2 cellular contexts compared by ENCODE assay signal in the genomic region with DNA sequence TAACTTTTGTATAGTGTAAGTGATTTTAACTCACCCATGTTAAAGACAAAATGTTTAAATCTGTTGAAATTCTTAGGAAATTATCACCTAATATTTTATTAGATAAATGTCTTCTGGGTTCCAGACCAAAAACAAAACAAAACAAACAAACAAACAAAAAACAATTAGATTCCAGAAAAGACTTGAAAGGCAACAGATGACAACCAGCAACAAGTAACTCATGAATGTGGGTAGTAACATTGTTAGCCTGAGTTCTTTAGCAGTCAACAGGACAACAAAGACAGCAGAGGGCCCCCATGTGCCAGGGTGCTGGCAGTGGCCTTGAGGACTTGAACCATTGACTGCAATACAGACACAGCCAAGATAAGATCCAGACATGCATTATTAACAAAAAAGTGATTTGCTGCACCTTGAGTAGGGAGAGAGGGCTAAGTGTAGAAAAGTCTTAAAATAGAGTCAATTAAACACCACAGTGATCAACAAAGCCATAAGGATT.
TF ChIP-seq lines count a peak whose summit lies in the region.

No MANE protein-coding gene starts in this region.

TF ChIP-seq in GM23338, 12 proteins besides CTCF, POLR2A, EP300 and RAD21 (continues in another document):
- TF ChIP-seq REST (IDR thresholded peaks at IDR 0.05; ENCODE audit: unreplicated experiment): no peak
- no peak for TF ChIP-seq POLR2AphosphoS5 (IDR thresholded peaks at IDR 0.05; ENCODE audit: low read depth)
- TF ChIP-seq ZNF462 (CRISPR knock-in tag; IDR thresholded peaks at IDR 0.05): no peak
- TF ChIP-seq JUNB (IDR thresholded peaks at IDR 0.05; ENCODE audit: unreplicated experiment): no peak
- TF ChIP-seq EZH2phosphoT487 (IDR thresholded peaks at IDR 0.05; ENCODE audit: unreplicated experiment): no peak
- no peak for TF ChIP-seq EZH2 (IDR thresholded peaks at IDR 0.05; ENCODE audit: low read depth, unreplicated experiment)
- TF ChIP-seq ETS1 (IDR thresholded peaks at IDR 0.05): no peak
- no peak for TF ChIP-seq STAT1 (IDR thresholded peaks at IDR 0.05; ENCODE audit: unreplicated experiment)
- TF ChIP-seq NANOG (IDR thresholded peaks at IDR 0.05; ENCODE audit: borderline replicate concordance): no peak

TF ChIP-seq in K562, 482 proteins besides CTCF, POLR2A, EP300 and RAD21:
- TF ChIP-seq FOXK2 (conservative IDR thresholded peaks at IDR 0.05 in 1 of 2, IDR thresholded peaks at IDR 0.05 in 1 of 2; ENCODE audit: low read depth in 2 of 2) (0 out of 4 replicates have a peak, but pooled peaks of 1 of the 2 experiments have one; percentile 22), HMBOX1 (IDR thresholded peaks at IDR 0.05) (peak; percentile 36; the same call in 1 of the 2 replicates), ETV1 (tag; conservative IDR thresholded peaks at IDR 0.05; ENCODE audit: low read depth) (no peak)
